In the genomic region with DNA sequence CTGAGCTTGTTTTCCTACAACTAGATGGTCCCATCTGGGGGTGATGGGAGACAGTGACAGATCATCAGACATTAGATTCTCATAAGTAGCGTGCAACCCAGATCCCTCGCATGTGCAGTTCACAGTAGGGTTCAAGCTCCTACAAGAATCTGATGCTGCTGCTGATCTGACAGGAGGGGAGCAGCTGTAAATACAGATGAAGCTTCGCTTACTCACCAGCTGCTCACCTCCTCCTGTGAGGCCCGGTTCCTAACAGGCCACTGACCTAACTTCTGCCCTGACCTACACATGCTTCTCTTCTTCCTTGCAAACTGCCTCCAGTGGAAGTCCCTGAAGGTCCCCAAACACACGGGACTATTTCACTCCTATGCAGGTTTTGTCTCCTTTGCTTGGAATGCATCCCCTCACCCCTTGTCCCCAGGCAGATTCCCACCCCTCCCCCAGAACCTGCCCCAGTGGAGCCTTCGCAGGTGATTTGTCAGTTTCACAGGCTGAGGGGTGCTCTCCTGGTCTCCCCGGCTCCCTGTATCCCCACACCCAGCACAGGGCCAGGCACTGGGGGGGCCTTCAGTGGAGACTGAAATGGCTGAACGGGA, we compare ENCODE assay signal across 1 cellular context.
TF ChIP-seq lines count a peak whose summit lies in the region.

No MANE protein-coding gene starts in this region.

TF ChIP-seq in IMR-90, 13 proteins besides CTCF, POLR2A, EP300 and RAD21:
- TF ChIP-seq BHLHE40 (IDR thresholded peaks at IDR 0.05; ENCODE audit: low read depth, low read length) (no peak), CHD1 (IDR thresholded peaks at IDR 0.05; ENCODE audit: low read depth, low read length) (no peak), USF2 (IDR thresholded peaks at IDR 0.05; ENCODE audit: low read depth, low read length) (no peak), SMC3 (IDR thresholded peaks at IDR 0.05; ENCODE audit: low read depth, low read length) (no peak), FOS (IDR thresholded peaks at IDR 0.05; ENCODE audit: low read depth, low read length) (no peak), RFX5 (IDR thresholded peaks at IDR 0.05; ENCODE audit: low read depth, low read length) (no peak), MXI1 (IDR thresholded peaks at IDR 0.05; ENCODE audit: borderline replicate concordance, low read depth, low read length) (no peak), NFE2L2 (IDR thresholded peaks at IDR 0.05; ENCODE audit: low read depth, low read length) (no peak), ELK1 (IDR thresholded peaks at IDR 0.05; ENCODE audit: borderline replicate concordance, low read depth, low read length) (no peak), RCOR1 (IDR thresholded peaks at IDR 0.05; ENCODE audit: insufficient replicate concordance, low read length) (no peak), CEBPB (IDR thresholded peaks at IDR 0.05; ENCODE audit: low read depth, low read length) (no peak)
